ENCODE assay signal across 23 cellular contexts in genomic region chr1:202621446-202621845, GRCh38.
"Had no signal": no experiment of that assay in that cellular context is flagged by ENCODE, and none has a peak within 500 bp of the region (broad histone marks: within the 10 kb centered on the region; RNA-seq: fewer than 3 reads in every experiment).

No MANE protein-coding gene starts in this region.

- H3K4me3 Mint-ChIP-seq: activated CD4-positive, alpha-beta T cell treated with anti-CD3 and anti-CD28 coated beads, Interleukin-2, amount 10 ng/mL, durations not matched to agents 7 days and 5 days; activated CD8-positive, alpha-beta T cell treated with anti-CD3 and anti-CD28 coated beads for 36 hours; activated naive CD8-positive, alpha-beta T cell; activated T-cell treated with anti-CD3 and anti-CD28 coated beads, Interleukin-2, amount 50 U/mL, for 4 hours; activated T-helper 17 cell treated with anti-CD3 and anti-CD28 coated beads, Interleukin-2, amount 50 U/mL, for 72 hours; WTC11 had no signal

- ATAC-seq: activated CD8-positive, alpha-beta T cell treated with anti-CD3 and anti-CD28 coated beads for 36 hours; activated T-cell treated with anti-CD3 and anti-CD28 coated beads, Interleukin-2, amount 50 U/mL, for 4 hours; activated T-helper 17 cell treated with anti-CD3 and anti-CD28 coated beads, Interleukin-2, amount 50 U/mL, for 72 hours; gastroesophageal sphincter; heart right ventricle; WTC11 had no signal

- H3K4me3 ChIP-seq: esophagus squamous epithelium, gastroesophageal sphincter, heart right ventricle had no signal

- H3K9me3 ChIP-seq: esophagus squamous epithelium, gastroesophageal sphincter, heart right ventricle had no signal

- DNase-seq: activated CD4-positive, alpha-beta T cell treated with anti-CD3 and anti-CD28 coated beads for 1 hour; activated CD4-positive, alpha-beta T cell treated with anti-CD3 and anti-CD28 coated beads for 4 hours; activated CD4-positive, alpha-beta T cell treated with anti-CD3 and anti-CD28 coated beads, Interleukin-2, amount 10 ng/mL, durations not matched to agents 7 days and 5 days; activated CD4-positive, alpha-beta T cell treated with anti-CD3 and anti-CD28 coated beads, Interleukin-2, amount 50 U/mL, for 48 hours; activated CD8-positive, alpha-beta memory T cell treated with anti-CD3 and anti-CD28 coated beads for 24 hours; activated CD8-positive, alpha-beta T cell treated with anti-CD3 and anti-CD28 coated beads for 36 hours; activated gamma-delta T cell treated with Interleukin-2 at 50 U/mL for 16 hours; activated naive CD4-positive, alpha-beta T cell treated with anti-CD3 and anti-CD28 coated beads, Interleukin-2, amount 50 U/mL, for 16 hours; activated naive CD4-positive, alpha-beta T cell treated with Interleukin-2 at 50 U/mL for 16 hours; activated T-cell treated with anti-CD3 and anti-CD28 coated beads, Interleukin-2, amount 50 U/mL, for 4 hours; brain microvascular endothelial cell; cortex of kidney; dermis blood vessel endothelial cell; effector CD4-positive, alpha-beta T cell; esophagus squamous epithelium; foreskin melanocyte; heart right ventricle; T-helper 2 cell had no signal

- H3K9me3 Mint-ChIP-seq: activated CD4-positive, alpha-beta T cell treated with anti-CD3 and anti-CD28 coated beads, Interleukin-2, amount 10 ng/mL, durations not matched to agents 7 days and 5 days; activated CD8-positive, alpha-beta T cell treated with anti-CD3 and anti-CD28 coated beads for 36 hours; activated T-cell treated with anti-CD3 and anti-CD28 coated beads, Interleukin-2, amount 50 U/mL, for 4 hours; activated T-helper 17 cell treated with anti-CD3 and anti-CD28 coated beads, Interleukin-2, amount 50 U/mL, for 72 hours; WTC11 had no signal

- H3K27me3 ChIP-seq: brain microvascular endothelial cell, gastroesophageal sphincter had no signal

- H3K27ac Mint-ChIP-seq: activated CD4-positive, alpha-beta T cell treated with anti-CD3 and anti-CD28 coated beads, Interleukin-2, amount 10 ng/mL, durations not matched to agents 7 days and 5 days; activated CD8-positive, alpha-beta T cell treated with anti-CD3 and anti-CD28 coated beads for 36 hours; activated naive CD8-positive, alpha-beta T cell; activated T-helper 17 cell treated with anti-CD3 and anti-CD28 coated beads, Interleukin-2, amount 50 U/mL, for 72 hours; WTC11 had no signal

- H3K36me3 Mint-ChIP-seq: activated naive CD8-positive, alpha-beta T cell had no signal

- H3K27ac ChIP-seq: brain microvascular endothelial cell, epithelial cell of prostate, esophagus squamous epithelium, gastroesophageal sphincter, heart right ventricle had no signal

- H3K36me3 ChIP-seq: brain microvascular endothelial cell, esophagus squamous epithelium, gastroesophageal sphincter, heart right ventricle had no signal
